ENCODE assay signal across 1 cellular context in the genomic region with DNA sequence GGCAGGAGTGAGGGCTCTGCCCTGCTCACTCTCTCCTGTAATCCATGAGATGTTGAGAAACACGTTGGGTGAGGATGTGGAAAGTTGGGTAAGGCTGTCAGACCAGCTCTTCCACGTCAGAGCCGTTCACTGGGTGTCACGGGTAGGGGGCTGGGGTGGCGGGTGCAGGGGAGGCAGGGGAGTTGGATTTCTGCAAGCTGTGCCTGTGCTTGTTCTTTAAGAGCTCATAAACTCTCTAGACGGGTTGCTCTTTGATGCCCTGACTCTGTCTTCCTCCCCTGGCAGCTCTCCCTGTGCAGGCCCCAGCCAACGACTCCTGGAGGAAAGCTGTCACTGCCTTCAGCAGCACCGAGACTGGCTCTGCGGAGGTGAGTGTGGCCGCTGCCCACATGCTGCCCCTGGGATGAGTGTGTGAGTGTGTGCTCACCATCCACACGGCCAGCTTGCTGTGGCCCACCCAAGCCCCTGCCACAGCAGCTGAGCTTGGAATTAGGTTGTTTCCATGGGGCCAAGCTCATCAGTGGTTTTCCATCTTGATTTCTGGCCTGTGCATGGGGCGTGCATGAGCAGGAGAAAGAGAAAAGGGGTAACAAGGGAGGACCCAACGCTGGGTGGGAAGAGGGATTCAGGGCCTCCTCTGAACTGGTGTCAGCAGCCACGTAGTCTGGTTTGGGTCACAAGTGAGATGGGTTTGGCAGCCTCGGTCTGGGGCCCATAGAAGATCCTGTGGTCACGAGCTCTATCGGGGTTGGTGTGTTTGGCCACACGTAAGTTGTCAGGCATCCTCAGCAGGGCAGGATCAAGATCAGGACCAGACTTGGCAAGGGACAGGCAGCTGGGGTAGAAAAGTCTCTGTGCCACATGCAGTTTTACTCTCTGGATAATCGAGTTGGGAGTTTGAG.
TF ChIP-seq lines count a peak whose summit lies in the region.

No MANE protein-coding gene starts in this region.

TF ChIP-seq in GM12878, 131 proteins besides CTCF, POLR2A, EP300 and RAD21:
- TF ChIP-seq CHD4 (IDR thresholded peaks at IDR 0.05) (no peak), MTA3 (IDR thresholded peaks at IDR 0.05; ENCODE audit: borderline replicate concordance, low read length) (no peak)
- TF ChIP-seq, protein P1, sequence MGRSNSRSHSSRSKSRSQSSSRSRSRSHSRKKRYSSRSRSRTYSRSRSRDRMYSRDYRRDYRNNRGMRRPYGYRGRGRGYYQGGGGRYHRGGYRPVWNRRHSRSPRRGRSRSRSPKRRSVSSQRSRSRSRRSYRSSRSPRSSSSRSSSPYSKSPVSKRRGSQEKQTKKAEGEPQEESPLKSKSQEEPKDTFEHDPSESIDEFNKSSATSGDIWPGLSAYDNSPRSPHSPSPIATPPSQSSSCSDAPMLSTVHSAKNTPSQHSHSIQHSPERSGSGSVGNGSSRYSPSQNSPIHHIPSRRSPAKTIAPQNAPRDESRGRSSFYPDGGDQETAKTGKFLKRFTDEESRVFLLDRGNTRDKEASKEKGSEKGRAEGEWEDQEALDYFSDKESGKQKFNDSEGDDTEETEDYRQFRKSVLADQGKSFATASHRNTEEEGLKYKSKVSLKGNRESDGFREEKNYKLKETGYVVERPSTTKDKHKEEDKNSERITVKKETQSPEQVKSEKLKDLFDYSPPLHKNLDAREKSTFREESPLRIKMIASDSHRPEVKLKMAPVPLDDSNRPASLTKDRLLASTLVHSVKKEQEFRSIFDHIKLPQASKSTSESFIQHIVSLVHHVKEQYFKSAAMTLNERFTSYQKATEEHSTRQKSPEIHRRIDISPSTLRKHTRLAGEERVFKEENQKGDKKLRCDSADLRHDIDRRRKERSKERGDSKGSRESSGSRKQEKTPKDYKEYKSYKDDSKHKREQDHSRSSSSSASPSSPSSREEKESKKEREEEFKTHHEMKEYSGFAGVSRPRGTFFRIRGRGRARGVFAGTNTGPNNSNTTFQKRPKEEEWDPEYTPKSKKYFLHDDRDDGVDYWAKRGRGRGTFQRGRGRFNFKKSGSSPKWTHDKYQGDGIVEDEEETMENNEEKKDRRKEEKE (IDR thresholded peaks at IDR 0.05), result no peak
